Comparison of ENCODE assay signal across 9 cellular contexts in the genomic region with DNA sequence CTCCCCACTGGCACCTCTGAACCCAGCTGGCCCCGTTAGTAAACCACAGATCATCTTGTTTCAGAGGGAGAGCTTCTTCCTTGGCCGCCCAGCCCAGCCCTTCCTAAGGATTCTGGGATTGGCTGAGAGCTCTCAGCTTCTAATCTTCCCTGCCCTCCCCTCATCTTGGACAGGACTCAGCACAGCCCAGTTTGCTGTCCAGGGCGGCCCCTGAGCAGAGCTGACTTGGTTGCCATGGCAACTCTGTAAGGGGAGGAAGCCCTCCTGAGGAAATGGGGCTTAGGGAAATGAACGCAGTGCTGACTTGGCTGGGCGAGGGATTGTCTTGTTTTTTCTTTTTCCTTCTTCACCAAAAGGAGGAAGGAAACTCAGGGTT. TPM values are rescaled to one million over a fixed set of nuclear protein-coding genes. Genes with fewer than 3 reads are reported as not detected.
DNase-seq lines count a peak whose midpoint lies in the region; ATAC-seq and TF ChIP-seq lines count a peak whose summit lies in the region.
"Had no signal": no experiment of that assay in that cellular context is flagged by ENCODE, and none has a peak within 500 bp of the region (broad histone marks: within the 10 kb centered on the region; RNA-seq: fewer than 3 reads in every experiment).

No MANE protein-coding gene starts in this region.

- no peaks in the 10 kb centered on the region for H3K36me3 Mint-ChIP-seq in endodermal cell (ENCODE audit: low read depth)
- H3K36me3 Mint-ChIP-seq: activated naive CD4-positive, alpha-beta T cell treated with anti-CD3 and anti-CD28 coated beads, Interleukin-2, amount 50 U/mL, for 24 hours had no signal

- peak overlapping the region; percentile 37 for H3K4me3 Mint-ChIP-seq in endodermal cell
- H3K4me3 Mint-ChIP-seq: activated naive CD4-positive, alpha-beta T cell treated with anti-CD3 and anti-CD28 coated beads, Interleukin-2, amount 50 U/mL, for 24 hours had no signal

- H3K27me3 ChIP-seq in endodermal cell (ENCODE audit: control insufficient read depth, insufficient read depth, low read length, poor library complexity, severe bottlenecking) (no peaks in the 10 kb centered on the region), neural cell (ENCODE audit: insufficient read depth, low read depth, low read length) (no peaks in the 10 kb centered on the region), spleen (replicated peaks in 1 of 7) (no peaks in the 10 kb centered on the region)

- TF ChIP-seq CTCF in NB4 (IDR thresholded peaks at IDR 0.05; ENCODE audit: low read depth, low read length) (no peak), endodermal cell (conservative IDR thresholded peaks at IDR 0.05) (no peak), neural cell (IDR thresholded peaks at IDR 0.05; ENCODE audit: poor library complexity, severe bottlenecking) (no peak), spleen (IDR thresholded peaks at IDR 0.05 in 8 of 11, conservative IDR thresholded peaks at IDR 0.05 in 3 of 11) (no peak)

- peaks cover 6% of the 10 kb centered on the region for H3K4me1 ChIP-seq in endodermal cell (ENCODE audit: control insufficient read depth, insufficient read depth, low read length)
- H3K4me1 ChIP-seq in spleen, result peaks cover 5 to 36% (median 25%) of the 10 kb centered on the region in 6 donors

- intact Hi-C loops in spleen (cut with DNase I; ENCODE audit: low total_unique reads), result loop anchor here (10.0 kb wide), 1 partner anchor 78 kb away; no protein-coding TSS in a partner anchor

- no peak overlapping the region for H3K4me2 ChIP-seq in neural cell (ENCODE audit: low read length)

- DNase-seq in DMS79 (lab: John Stamatoyannopoulos, UW) (peak; percentile 41), NB4 (ENCODE audit: low read depth) (peak; percentile 59), endodermal cell (peak; percentile 92), spleen (no peak), GM19240 (ENCODE audit: insufficient read length, low spot score) (no peak), kidney glomerular epithelial cell (lab: John Stamatoyannopoulos, UW) (no peak)

- TF ChIP-seq POLR2A in NB4 (IDR thresholded peaks at IDR 0.05; ENCODE audit: extremely low read depth, insufficient read length), result no peak
- TF ChIP-seq POLR2A in GM18505 (IDR thresholded peaks at IDR 0.05; ENCODE audit: borderline replicate concordance, extremely low read depth, insufficient read depth, insufficient read length), result no peak
- TF ChIP-seq POLR2A in spleen (IDR thresholded peaks at IDR 0.05), result no peak

- H3K36me3 ChIP-seq in endodermal cell (ENCODE audit: control insufficient read depth, insufficient read depth, low read length) (no peaks in the 10 kb centered on the region), neural cell (ENCODE audit: insufficient read depth, low read length) (no peaks in the 10 kb centered on the region), spleen (no peaks in the 10 kb centered on the region)

- peak overlapping the region; percentile 86 for H3K27ac Mint-ChIP-seq in endodermal cell
- H3K27ac Mint-ChIP-seq: activated naive CD4-positive, alpha-beta T cell treated with anti-CD3 and anti-CD28 coated beads, Interleukin-2, amount 50 U/mL, for 24 hours had no signal

- peak overlapping the region; percentile 54 for H3K27ac ChIP-seq in endodermal cell (ENCODE audit: low read depth, low read length)
- H3K27ac ChIP-seq in neural cell (ENCODE audit: low read length), result peak overlapping the region; percentile 15
- H3K27ac ChIP-seq in spleen, result peak overlapping the region in 4 of 8 donors; percentile 1 to 49 (median 26)

- H3K9me3 ChIP-seq in endodermal cell (ENCODE audit: control insufficient read depth, low read length) (no peaks in the 10 kb centered on the region), neural cell (ENCODE audit: low read length) (no peaks in the 10 kb centered on the region), spleen (no peaks in the 10 kb centered on the region)

- H3K79me2 ChIP-seq in neural cell (replicated peaks; ENCODE audit: insufficient read depth, low read length), result no peaks in the 10 kb centered on the region

- peak overlapping the region; percentile 8 for H2AFZ ChIP-seq in neural cell (ENCODE audit: low read depth, low read length)

- H4K20me1 ChIP-seq in neural cell (ENCODE audit: insufficient read depth), result no peaks in the 10 kb centered on the region

- H3K27me3 Mint-ChIP-seq in endodermal cell (ENCODE audit: insufficient read depth), result peaks cover 2% of the 10 kb centered on the region

- 39% methylated on average over 4 of the region's 5 CpGs; no CpG with 5 or more reads in 1 of the 2 experiments for WGBS in endodermal cell (ENCODE audit: insufficient coverage in 1 of 2, insufficient read length in 1 of 2), 2 experiments
- WGBS in spleen, 5 donors, result 10 to 19% (median 13%) methylated on average over 4 to 5 of the region's 5 CpGs

- no peak overlapping the region for H3K4me3 ChIP-seq in NB4 (ENCODE audit: low read depth, low read length)
- no peak overlapping the region for H3K4me3 ChIP-seq in endodermal cell (ENCODE audit: low read length)
- H3K4me3 ChIP-seq in neural cell (ENCODE audit: low read length), result no peak overlapping the region
- H3K4me3 ChIP-seq in spleen, result no peak overlapping the region

- H3F3A ChIP-seq in neural cell (ENCODE audit: insufficient read depth, low read length, poor library complexity, severe bottlenecking), result no peaks in the 10 kb centered on the region

- H3K9ac ChIP-seq in endodermal cell (ENCODE audit: extremely low read depth, low read length, poor library complexity, severe bottlenecking), result peak overlapping the region; percentile 3
- no peak overlapping the region for H3K9ac ChIP-seq in neural cell (ENCODE audit: low read length)

- H3K9me3 Mint-ChIP-seq in endodermal cell, result no peaks in the 10 kb centered on the region
- H3K9me3 Mint-ChIP-seq: activated naive CD4-positive, alpha-beta T cell treated with anti-CD3 and anti-CD28 coated beads, Interleukin-2, amount 50 U/mL, for 24 hours had no signal

- H3K4me1 Mint-ChIP-seq in endodermal cell, result peaks cover 21% of the 10 kb centered on the region

- TF ChIP-seq RAD21 in neural cell (conservative IDR thresholded peaks at IDR 0.05), result no peak

- H3K9me2 ChIP-seq in neural cell (ENCODE audit: insufficient read depth, low read length), result no peaks in the 10 kb centered on the region

- no peak for ATAC-seq in GM18505 (IDR thresholded peaks at IDR 0.05; ENCODE audit: unreplicated experiment)

- TF ChIP-seq EP300 in neural cell (conservative IDR thresholded peaks at IDR 0.05; ENCODE audit: poor library complexity, severe bottlenecking), result no peak

TF ChIP-seq in neural cell, 6 proteins besides CTCF, POLR2A, EP300 and RAD21:
- TF ChIP-seq SMC3 (conservative IDR thresholded peaks at IDR 0.05; ENCODE audit: poor library complexity) (no peak), EZH2 (IDR thresholded peaks at IDR 0.05; ENCODE audit: borderline replicate concordance, insufficient read depth, low read length, poor library complexity, severe bottlenecking) (no peak), TAF1 (IDR thresholded peaks at IDR 0.05; ENCODE audit: low read depth) (no peak), POLR2AphosphoS5 (IDR thresholded peaks at IDR 0.05) (no peak), MXI1 (conservative IDR thresholded peaks at IDR 0.05; ENCODE audit: poor library complexity, severe bottlenecking) (no peak)
- TF ChIP-seq, protein P1, sequence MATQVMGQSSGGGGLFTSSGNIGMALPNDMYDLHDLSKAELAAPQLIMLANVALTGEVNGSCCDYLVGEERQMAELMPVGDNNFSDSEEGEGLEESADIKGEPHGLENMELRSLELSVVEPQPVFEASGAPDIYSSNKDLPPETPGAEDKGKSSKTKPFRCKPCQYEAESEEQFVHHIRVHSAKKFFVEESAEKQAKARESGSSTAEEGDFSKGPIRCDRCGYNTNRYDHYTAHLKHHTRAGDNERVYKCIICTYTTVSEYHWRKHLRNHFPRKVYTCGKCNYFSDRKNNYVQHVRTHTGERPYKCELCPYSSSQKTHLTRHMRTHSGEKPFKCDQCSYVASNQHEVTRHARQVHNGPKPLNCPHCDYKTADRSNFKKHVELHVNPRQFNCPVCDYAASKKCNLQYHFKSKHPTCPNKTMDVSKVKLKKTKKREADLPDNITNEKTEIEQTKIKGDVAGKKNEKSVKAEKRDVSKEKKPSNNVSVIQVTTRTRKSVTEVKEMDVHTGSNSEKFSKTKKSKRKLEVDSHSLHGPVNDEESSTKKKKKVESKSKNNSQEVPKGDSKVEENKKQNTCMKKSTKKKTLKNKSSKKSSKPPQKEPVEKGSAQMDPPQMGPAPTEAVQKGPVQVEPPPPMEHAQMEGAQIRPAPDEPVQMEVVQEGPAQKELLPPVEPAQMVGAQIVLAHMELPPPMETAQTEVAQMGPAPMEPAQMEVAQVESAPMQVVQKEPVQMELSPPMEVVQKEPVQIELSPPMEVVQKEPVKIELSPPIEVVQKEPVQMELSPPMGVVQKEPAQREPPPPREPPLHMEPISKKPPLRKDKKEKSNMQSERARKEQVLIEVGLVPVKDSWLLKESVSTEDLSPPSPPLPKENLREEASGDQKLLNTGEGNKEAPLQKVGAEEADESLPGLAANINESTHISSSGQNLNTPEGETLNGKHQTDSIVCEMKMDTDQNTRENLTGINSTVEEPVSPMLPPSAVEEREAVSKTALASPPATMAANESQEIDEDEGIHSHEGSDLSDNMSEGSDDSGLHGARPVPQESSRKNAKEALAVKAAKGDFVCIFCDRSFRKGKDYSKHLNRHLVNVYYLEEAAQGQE (IDR thresholded peaks at IDR 0.05; ENCODE audit: borderline replicate concordance), result no peak

RNA-seq across cellular contexts. Expression of a gene that starts 4.6 kb away (rescaled TPM):
- total RNA-seq in endodermal cell (not detected), spleen (10 to 100 TPM in 2 of 7 donors, 1 to 10 TPM in 4, not detected in 1; 2.5 to 14.4 (median 4.9) TPM)
- 0.07 TPM for polyA plus RNA-seq in endodermal cell (2013, experiment 1 of 2)
- 0.17 TPM for polyA plus RNA-seq in endodermal cell (2013, experiment 2 of 2)
- polyA plus RNA-seq in neural cell (not detected in 2 replicates), spleen (1 to 10 TPM; 3.0 to 4.0 (median 3.9) TPM)
- polyA minus RNA-seq in neural cell, result not detected in 2 replicates

RNA-seq across cellular contexts. Expression of a gene that starts 36.5 kb away (rescaled TPM):
- total RNA-seq in endodermal cell (1 to 10 TPM in 1 of 2 donors, under 1 TPM in 1; 0.46 to 1.1 TPM), spleen (100 to 1,000 TPM in 5 of 7 donors, 10 to 100 TPM in 2; 82.7 to 146 (median 119) TPM)
- 0.36 TPM for polyA plus RNA-seq in endodermal cell (2013, experiment 1 of 2)
- 0.46 TPM for polyA plus RNA-seq in endodermal cell (2013, experiment 2 of 2)
- polyA plus RNA-seq in neural cell (not detected in 2 replicates), spleen (10 to 100 TPM; 32.6 to 88.3 (median 49.9) TPM)
- not detected in 2 replicates for polyA minus RNA-seq in neural cell

RNA-seq across cellular contexts. Expression of a gene that starts 42.3 kb away (rescaled TPM):
- total RNA-seq in endodermal cell (1 to 10 TPM; 2.1 to 7.9 TPM), spleen (10 to 100 TPM; 53.2 to 77.2 (median 59.3) TPM)
- polyA plus RNA-seq in endodermal cell (2013, experiment 1 of 2), result 7.4 TPM
- polyA plus RNA-seq in endodermal cell (2013, experiment 2 of 2), result 7.3 TPM
- polyA plus RNA-seq in neural cell (not detected in 2 replicates), spleen (10 to 100 TPM; 16.0 to 35.0 (median 20.2) TPM)
- polyA minus RNA-seq in neural cell, result not detected in 2 replicates

RNA-seq across cellular contexts. Expression of a gene that starts 55.9 kb away (rescaled TPM):
- total RNA-seq in endodermal cell (under 1 TPM; 0.11 to 0.22 TPM), spleen (100 to 1,000 TPM in 1 of 7 donors, 10 to 100 TPM in 6; 33.3 to 108 (median 73.9) TPM)
- not detected for polyA plus RNA-seq in endodermal cell (2013, experiment 1 of 2)
- polyA plus RNA-seq in endodermal cell (2013, experiment 2 of 2), result not detected
- polyA plus RNA-seq in neural cell (not detected in 2 replicates), spleen (10 to 100 TPM in 2 of 3 donors, 1 to 10 TPM in 1; 10.0 to 24.2 (median 11.4) TPM)
- not detected in 2 replicates for polyA minus RNA-seq in neural cell

Comparison
In these comparisons a context has a peak if more than half of its experiments do, and no peak if none do; other contexts are left out.
1. DNase-seq: peak in DMS79 (single experiment), NB4 (single experiment) and endodermal cell (single experiment); none in spleen (single experiment), GM19240 (single experiment) and kidney glomerular epithelial cell (single experiment).
2. RNA of a gene that starts 36.5 kb away (total RNA-seq): 82.7 to 146 TPM in spleen; 0.46 to 1.1 TPM in endodermal cell; every median in the first group is over 10 times any median in the second.
3. RNA of a gene that starts 42.3 kb away (total RNA-seq): 53.2 to 77.2 TPM in spleen; 2.1 to 7.9 TPM in endodermal cell; every median in the first group is over 4 times any median in the second.